21 cellular contexts compared by ENCODE assay signal in the genomic region with DNA sequence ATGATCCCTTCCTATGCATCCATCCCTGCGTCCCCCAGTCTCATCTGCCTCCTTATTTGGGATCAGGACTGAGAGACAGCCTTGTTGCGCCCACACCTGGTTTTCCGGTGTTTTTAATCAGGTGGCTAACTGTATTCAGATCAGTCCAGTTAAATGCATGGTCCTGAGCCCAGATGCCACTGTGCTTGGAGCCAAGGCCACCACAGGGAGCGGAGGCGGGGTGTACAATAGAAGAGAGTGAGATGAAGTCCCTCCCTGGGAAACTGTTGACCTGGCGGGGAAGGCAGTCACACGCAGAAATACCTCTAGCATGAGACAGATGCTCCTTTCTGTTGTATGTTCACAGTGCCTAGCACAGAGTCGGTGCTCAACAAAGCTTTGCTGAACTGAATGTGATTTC. TPM values are rescaled to one million over a fixed set of nuclear protein-coding genes. Genes with fewer than 3 reads are reported as not detected.
"Had no signal": no experiment of that assay in that cellular context is flagged by ENCODE, and none has a peak within 500 bp of the region (broad histone marks: within the 10 kb centered on the region; RNA-seq: fewer than 3 reads in every experiment).

No MANE protein-coding gene starts in this region.

- H3K4me1 ChIP-seq: Peyer's patch, SJCRH30 had no signal

- H3K36me3 ChIP-seq: MG63, Peyer's patch, SJCRH30 had no signal

- H3K4me3 ChIP-seq: MG63, PC-9, Peyer's patch, SJCRH30 had no signal

- H3K27ac ChIP-seq: PC-9, SJCRH30 had no signal

- DNase-seq: KBM-7, MG63, NCI-H1092 treated with DMSO at 0.1 percent for 48 hours, NCI-H1436, NCI-H187, NCI-H2029, NCI-H2081 treated with DMSO at 0.1 percent for 48 hours, NCI-H2171, NCI-H226, NCI-H446, NCI-H510A, NCI-H524 treated with DMSO at 0.1 percent for 48 hours, NCI-H69, NCI-H774, PC-9, Peyer's patch, SHP77 treated with DMSO at 0.1 percent for 48 hours, SJCRH30 had no signal

- H3K27me3 ChIP-seq: MG63, Peyer's patch, SJCRH30 had no signal

- H3K9me3 ChIP-seq: MG63, Peyer's patch, SJCRH30 had no signal

RNA-seq across cellular contexts. Expression of gene RCVRN, which starts 6.3 kb away (rescaled TPM):
- total RNA-seq: HT-29, LHCN-M2, PC-9, Peyer's patch, Right ventricle myocardium inferior had no signal
